8 cellular contexts compared by ENCODE assay signal in genomic region chr12:125065021-125065752, GRCh38. TPM values are rescaled to one million over a fixed set of nuclear protein-coding genes. Genes with fewer than 3 reads are reported as not detected.
A peak's percentile ranks its signal among the peaks of the same experiment; 100 is the strongest.
DNase-seq lines count a peak whose midpoint lies in the region; ATAC-seq and TF ChIP-seq lines count a peak whose summit lies in the region.

Gene AACS (plus strand): TSS chr12:125065435. CDS start chr12:125065585, 150 bp downstream.

- no peaks in the 10 kb centered on the region for H3K36me3 ChIP-seq in CD4-positive, alpha-beta memory T cell (ENCODE audit: insufficient read depth, low read length)
- H3K36me3 ChIP-seq in endodermal cell (ENCODE audit: control insufficient read depth, insufficient read depth, low read length) (peaks cover 7% of the 10 kb centered on the region), mesodermal cell (ENCODE audit: control insufficient read depth, insufficient read depth, low read length) (no peaks in the 10 kb centered on the region)

- H3K36me3 Mint-ChIP-seq in CD4-positive, alpha-beta memory T cell = no peaks in the 10 kb centered on the region
- peaks cover 17% of the 10 kb centered on the region for H3K36me3 Mint-ChIP-seq in endodermal cell (ENCODE audit: low read depth)

- CTCF ChIA-PET in CD4-positive, alpha-beta memory T cell (lab: Charles Lee; ENCODE audit: partially characterized antibody) = interaction anchor here (1.0 to 1.4 kb wide), 4 partner anchors 14 to 159 kb away, joined by 3 to 6 read pairs (median 4); no protein-coding TSS in a partner anchor

- H3K27me3 ChIP-seq in CD4-positive, alpha-beta memory T cell (ENCODE audit: insufficient read depth, low read length) = peaks cover 7% of the 10 kb centered on the region
- H3K27me3 ChIP-seq in endodermal cell (ENCODE audit: control insufficient read depth, insufficient read depth, low read length, poor library complexity, severe bottlenecking) = no peaks in the 10 kb centered on the region

- WGBS in endodermal cell (ENCODE audit: insufficient coverage in 1 of 2, insufficient read length in 1 of 2), 2 experiments = 0 to 2% methylated on average over 12 to 73 of the region's 75 CpGs
- WGBS in mesodermal cell (ENCODE audit: insufficient coverage in 2 of 2), 2 experiments = 0 to 1% methylated on average over 49 to 54 of the region's 75 CpGs

- no peaks in the 10 kb centered on the region for H3K9me3 ChIP-seq in CD4-positive, alpha-beta memory T cell (ENCODE audit: control insufficient read depth in 1 of 2, low read length in 2 of 2)
- H3K9me3 ChIP-seq in endodermal cell (ENCODE audit: control insufficient read depth, low read length) = peaks cover 9% of the 10 kb centered on the region
- H3K9me3 ChIP-seq in mesodermal cell (ENCODE audit: control insufficient read depth, low read length) = no peaks in the 10 kb centered on the region

- H3K27me3 Mint-ChIP-seq in CD4-positive, alpha-beta memory T cell = peaks cover 1 to 2% of the 10 kb centered on the region in 2 donors
- H3K27me3 Mint-ChIP-seq in endodermal cell (ENCODE audit: insufficient read depth) = no peaks in the 10 kb centered on the region

- H3K9ac ChIP-seq in endodermal cell (ENCODE audit: extremely low read depth, low read length, poor library complexity, severe bottlenecking) = peak within 1 kb of the TSS; percentile 73

- peak; percentile 64 to 73 (median 68) for DNase-seq in CD4-positive, alpha-beta memory T cell
- DNase-seq in NK-92 (lab: John Stamatoyannopoulos, UW; ENCODE audit: unreplicated experiment) (peak; percentile 17), endodermal cell (peak; percentile 97)
- DNase-seq in activated CD8-positive, alpha-beta memory T cell treated with anti-CD3 and anti-CD28 coated beads for 48 hours (ENCODE audit: low read depth in 2 of 3, low spot score in 2 of 3) = peak; percentile 55 to 71 (median 56)
- peak; percentile 42 to 57 for DNase-seq in stimulated activated CD8-positive, alpha-beta memory T cell treated with anti-CD3 and anti-CD28 coated beads, Interleukin-15, amount 100 ng/mL, for 4 hours (ENCODE audit: low read depth in 2 of 2)

- peak within 1 kb of the TSS; percentile 66 to 93 (median 82) for H3K27ac Mint-ChIP-seq in CD4-positive, alpha-beta memory T cell
- peak within 1 kb of the TSS; percentile 92 for H3K27ac Mint-ChIP-seq in endodermal cell

- intact Hi-C loops in CD4-positive, alpha-beta memory T cell (cut with micrococcal nuclease) = loop anchor here (1.0 to 2.0 kb wide), 3 partner anchors 16 to 158 kb away; partner anchors contain the start of gene BRI3BP

- peak within 1 kb of the TSS; percentile 56 for H3K27ac ChIP-seq in CD4-positive, alpha-beta memory T cell (ENCODE audit: low read depth, low read length)
- H3K27ac ChIP-seq in endodermal cell (ENCODE audit: low read depth, low read length) (no peak within 1 kb of the TSS), mesodermal cell (ENCODE audit: low read depth, low read length, severe bottlenecking) (peak within 1 kb of the TSS; percentile 49)

- no peaks in the 10 kb centered on the region for H3K9me3 Mint-ChIP-seq in CD4-positive, alpha-beta memory T cell
- peaks cover 22% of the 10 kb centered on the region for H3K9me3 Mint-ChIP-seq in endodermal cell

- peaks cover 15% of the 10 kb centered on the region for H3K4me1 ChIP-seq in CD4-positive, alpha-beta memory T cell (ENCODE audit: insufficient read depth, low read length)
- H3K4me1 ChIP-seq in endodermal cell (ENCODE audit: control insufficient read depth, insufficient read depth, low read length) (no peaks in the 10 kb centered on the region), mesodermal cell (ENCODE audit: control insufficient read depth, insufficient read depth, low read length, poor library complexity, severe bottlenecking) (no peaks in the 10 kb centered on the region)

- H3K4me3 Mint-ChIP-seq in CD4-positive, alpha-beta memory T cell = peak within 1 kb of the TSS; percentile 83 to 96 (median 88)
- peak within 1 kb of the TSS; percentile 79 for H3K4me3 Mint-ChIP-seq in endodermal cell

- POLR2A ChIA-PET in CD4-positive, alpha-beta memory T cell (lab: Charles Lee; ENCODE audit: partially characterized antibody) = interaction anchor here (0.8 to 1.2 kb wide), 2 partner anchors 16 to 151 kb away, joined by 3 to 14 read pairs (median 8); partner anchors contain the start of gene UBC

- TF ChIP-seq CTCF in endodermal cell (conservative IDR thresholded peaks at IDR 0.05) = peak; percentile 19

- H3K4me3 ChIP-seq in CD4-positive, alpha-beta memory T cell (ENCODE audit: low read length in 2 of 2) = peak within 1 kb of the TSS; percentile 30 to 58
- H3K4me3 ChIP-seq in endodermal cell (ENCODE audit: low read length) (peak within 1 kb of the TSS; percentile 90), mesodermal cell (ENCODE audit: extremely low read depth, insufficient read depth, low read length, poor library complexity, severe bottlenecking) (peak within 1 kb of the TSS; percentile 66)

- ATAC-seq in GM19397 (IDR thresholded peaks at IDR 0.05; ENCODE audit: unreplicated experiment) (peak; percentile 94), HG03558 (IDR thresholded peaks at IDR 0.05; ENCODE audit: extremely low read depth, unreplicated experiment) (peak; percentile 79)

- peaks cover 11 to 21% (median 13%) of the 10 kb centered on the region in 4 donors for H3K4me1 Mint-ChIP-seq in CD4-positive, alpha-beta memory T cell
- peaks cover 21% of the 10 kb centered on the region for H3K4me1 Mint-ChIP-seq in endodermal cell

RNA-seq across cellular contexts. Expression of gene AACS, which starts in this region (rescaled TPM):
- total RNA-seq in CD4-positive, alpha-beta memory T cell = 10 to 100 TPM; 11.8 to 12.2 TPM
- 10 to 100 TPM in 1 of 2 donors, 1 to 10 TPM in 1; 9.7 to 12.5 TPM for polyA plus RNA-seq in CD4-positive, alpha-beta memory T cell
- 10 to 100 TPM; 55.4 to 71.9 TPM for total RNA-seq in endodermal cell
- polyA plus RNA-seq in endodermal cell (2013, experiment 1 of 2) = 27.8 TPM
- polyA plus RNA-seq in endodermal cell (2013, experiment 2 of 2) = 25.3 TPM
- 19.4 TPM for polyA plus RNA-seq in mesodermal cell (2013, experiment 1 of 2)
- polyA plus RNA-seq in mesodermal cell (2013, experiment 2 of 2) = 17.0 TPM

Comparison
In these comparisons a context has a peak if more than half of its experiments do, and no peak if none do; other contexts are left out.
1. RNA of gene AACS (total RNA-seq): 55.4 to 71.9 TPM in endodermal cell; 11.8 to 12.2 TPM in CD4-positive, alpha-beta memory T cell; every median in the first group is over 4 times any median in the second.
2. DNase-seq: peak in every context shown above with its lines; median percentile 97 in endodermal cell; 68 in CD4-positive, alpha-beta memory T cell; 56 in activated CD8-positive, alpha-beta memory T cell treated with anti-CD3 and anti-CD28 coated beads for 48 hours; 50 in stimulated activated CD8-positive, alpha-beta memory T cell treated with anti-CD3 and anti-CD28 coated beads, Interleukin-15, amount 100 ng/mL, for 4 hours; 17 in NK-92.
3. Peak in every context shown above with its lines, with median percentiles within 50 percentile points of each other: H3K4me3 ChIP-seq.